34 cellular contexts compared by ENCODE assay signal in genomic region chr2:78423631-78424030, GRCh38.
"Had no signal": no experiment of that assay in that cellular context is flagged by ENCODE, and none has a peak within 500 bp of the region (broad histone marks: within the 10 kb centered on the region; RNA-seq: fewer than 3 reads in every experiment).

No MANE protein-coding gene starts in this region.

- H3K27me3 ChIP-seq: adrenal gland, ascending aorta, body of pancreas, brain microvascular endothelial cell, breast epithelium, cardiac muscle cell had no signal

- H3K4me1 ChIP-seq: adrenal gland, ascending aorta, body of pancreas, breast epithelium had no signal

- H3K27ac ChIP-seq: adrenal gland, ascending aorta, body of pancreas, brain microvascular endothelial cell, breast epithelium, cardiac muscle cell had no signal

- H3K9me3 ChIP-seq: ascending aorta, body of pancreas, breast epithelium had no signal

- FAIRE-seq: astrocyte, bronchial epithelial cell had no signal

- DNase-seq: activated effector memory CD4-positive, alpha-beta T cell treated with anti-CD3 and anti-CD28 coated beads, Interleukin-2, amount 50 U/mL, for 16 hours; activated effector memory CD4-positive, alpha-beta T cell treated with Interleukin-2 at 50 U/mL for 16 hours; activated gamma-delta T cell; activated gamma-delta T cell treated with Interleukin-2 at 50 U/mL for 16 hours; activated naive CD4-positive, alpha-beta T cell; activated naive CD4-positive, alpha-beta T cell treated with anti-CD3 and anti-CD28 coated beads for 36 hours; activated naive CD4-positive, alpha-beta T cell treated with anti-CD3 and anti-CD28 coated beads, Interleukin-2, amount 10 ng/mL, durations not matched to agents 7 days and 5 days; activated naive CD4-positive, alpha-beta T cell treated with anti-CD3 and anti-CD28 coated beads, Interleukin-2, amount 50 U/mL, for 16 hours; activated naive CD4-positive, alpha-beta T cell treated with Interleukin-2 at 50 U/mL for 16 hours; activated naive CD8-positive, alpha-beta T cell treated with anti-CD3 and anti-CD28 coated beads for 36 hours; activated naive CD8-positive, alpha-beta T cell treated with anti-CD3 and anti-CD28 coated beads, Interleukin-2, amount 10 ng/mL, durations not matched to agents 7 days and 5 days; activated naive CD8-positive, alpha-beta T cell treated with anti-CD3 and anti-CD28 coated beads, Interleukin-2, amount 50 U/mL, for 24 hours; activated T-cell treated with anti-CD3 and anti-CD28 coated beads, Interleukin-2, amount 50 U/mL, for 1 hour; activated T-cell treated with anti-CD3 and anti-CD28 coated beads, Interleukin-2, amount 50 U/mL, for 24 hours; activated T-cell treated with anti-CD3 and anti-CD28 coated beads, Interleukin-2, amount 50 U/mL, for 4 hours; activated T-cell treated with anti-CD3 and anti-CD28 coated beads, Interleukin-2, amount 50 U/mL, for 48 hours; activated T-cell treated with anti-CD3 and anti-CD28 coated beads, Interleukin-2, amount 50 U/mL, for 72 hours; adrenal gland; amniotic stem cell; amygdala; anterior cingulate cortex; aorta; body of pancreas; brain microvascular endothelial cell; caudate nucleus; central memory CD4-positive, alpha-beta T cell; cerebellar nuclear complex had no signal

- ATAC-seq: activated naive CD4-positive, alpha-beta T cell treated with anti-CD3 and anti-CD28 coated beads, Interleukin-2, amount 50 U/mL, for 72 hours; activated naive CD8-positive, alpha-beta T cell treated with anti-CD3 and anti-CD28 coated beads, Interleukin-2, amount 50 U/mL, for 24 hours; activated T-cell treated with anti-CD3 and anti-CD28 coated beads, Interleukin-2, amount 50 U/mL, for 4 hours; activated T-cell treated with anti-CD3 and anti-CD28 coated beads, Interleukin-2, amount 50 U/mL, for 72 hours; activated T-helper 17 cell treated with anti-CD3 and anti-CD28 coated beads, Interleukin-2, amount 50 U/mL, for 72 hours; body of pancreas had no signal

- H3K36me3 ChIP-seq: adrenal gland, ascending aorta, brain microvascular endothelial cell, breast epithelium, cardiac muscle cell had no signal

- H3K4me3 ChIP-seq: adrenal gland, ascending aorta, body of pancreas, breast epithelium, cardiac muscle cell had no signal
